ENCODE assay signal across 20 cellular contexts in genomic region chr11:75916882-75917281, GRCh38.
"Had no signal": no experiment of that assay in that cellular context is flagged by ENCODE, and none has a peak within 500 bp of the region (broad histone marks: within the 10 kb centered on the region; RNA-seq: fewer than 3 reads in every experiment).

No MANE protein-coding gene starts in this region.

- H3K27ac ChIP-seq: coronary artery, dorsolateral prefrontal cortex, esophagus muscularis mucosa, foreskin keratinocyte, gastroesophageal sphincter, heart left ventricle, left lung, lower lobe of right lung had no signal

- DNase-seq: dermis blood vessel endothelial cell; dorsolateral prefrontal cortex; effector CD4-positive, alpha-beta T cell; effector memory CD4-positive, alpha-beta T cell; foreskin keratinocyte; heart left ventricle; hippocampal formation; kidney glomerular epithelial cell; left lung; left ventricle myocardium superior; lower lobe of right lung; mesenchymal stem cell; naive thymus-derived CD4-positive, alpha-beta T cell had no signal

- H3K27me3 ChIP-seq: dorsolateral prefrontal cortex, esophagus muscularis mucosa, foreskin keratinocyte, gastroesophageal sphincter, heart left ventricle, left lung had no signal

- ATAC-seq: foreskin keratinocyte; gastroesophageal sphincter; heart left ventricle; left lung; left ventricle myocardium superior; lower lobe of right lung; naive thymus-derived CD4-positive, alpha-beta T cell had no signal

- H3K9me3 ChIP-seq: esophagus muscularis mucosa, gastroesophageal sphincter, heart left ventricle, left lung, lower lobe of right lung had no signal

- H3K4me1 ChIP-seq: foreskin keratinocyte, left lung, lower lobe of right lung had no signal

- FAIRE-seq: endothelial cell of umbilical vein, frontal cortex, islet of Langerhans, keratinocyte had no signal

- H3K4me3 ChIP-seq: coronary artery, dorsolateral prefrontal cortex, esophagus muscularis mucosa, gastroesophageal sphincter, heart left ventricle, left lung, lower lobe of right lung had no signal
